Comparison of ENCODE assay signal across 12 cellular contexts in genomic region chr22:24460418-24461089, GRCh38. TPM values are rescaled to one million over a fixed set of nuclear protein-coding genes. Genes with fewer than 3 reads are reported as not detected.
DNase-seq lines count a peak whose midpoint lies in the region; ATAC-seq and TF ChIP-seq lines count a peak whose summit lies in the region.
"Had no signal": no experiment of that assay in that cellular context is flagged by ENCODE, and none has a peak within 500 bp of the region (broad histone marks: within the 10 kb centered on the region; RNA-seq: fewer than 3 reads in every experiment).

No MANE protein-coding gene starts in this region.

- no peaks in the 10 kb centered on the region for H3K36me3 Mint-ChIP-seq in osteocyte (ENCODE audit: unreplicated experiment)

- H3K36me3 ChIP-seq in MG63, result no peaks in the 10 kb centered on the region

- H3K27ac Mint-ChIP-seq in osteocyte (ENCODE audit: unreplicated experiment), result peak overlapping the region; percentile 81

- H3K27me3 ChIP-seq in MG63, result no peaks in the 10 kb centered on the region

- no peak overlapping the region for H3K4me3 ChIP-seq in astrocyte of the cerebellum (ENCODE audit: low read depth, low read length)
- H3K4me3 ChIP-seq in MG63, result no peak overlapping the region
- H3K4me3 ChIP-seq: skin epidermis had no signal

- TF ChIP-seq CTCF in astrocyte of the cerebellum (IDR thresholded peaks at IDR 0.05; ENCODE audit: low read depth, low read length, missing control alignments) (peak; percentile 18), osteocyte (IDR thresholded peaks at IDR 0.05) (peak; percentile 23)

- H3K9me3 Mint-ChIP-seq in osteocyte (ENCODE audit: unreplicated experiment), result no peaks in the 10 kb centered on the region

- ATAC-seq in HG02798 (IDR thresholded peaks at IDR 0.05; ENCODE audit: poor library complexity, unreplicated experiment) (peak; percentile 50), GM19397 (IDR thresholded peaks at IDR 0.05; ENCODE audit: unreplicated experiment) (no peak)

- H3K27me3 Mint-ChIP-seq in osteocyte (ENCODE audit: unreplicated experiment), result no peaks in the 10 kb centered on the region

- in situ Hi-C loops in astrocyte of the cerebellum (cut with HindIII; ENCODE audit: low sequenced_read_pairs), result loop anchor here (5.0 kb wide), 1 partner anchor 53 kb away; no protein-coding TSS in a partner anchor

- peaks cover 17% of the 10 kb centered on the region for H3K4me1 Mint-ChIP-seq in osteocyte (ENCODE audit: unreplicated experiment)

- DNase-seq in activated CD8-positive, alpha-beta memory T cell treated with anti-CD3 and anti-CD28 coated beads, Interleukin-2, amount 50 U/mL, for 48 hours, result peak; percentile 61
- DNase-seq in activated CD8-positive, alpha-beta memory T cell treated with anti-CD3 and anti-CD28 coated beads, Interleukin-2, amount 50 U/mL, for 4 hours, result no peak
- DNase-seq in astrocyte of the cerebellum (ENCODE audit: low read depth) (peak; percentile 16), osteocyte (ENCODE audit: extremely low spot score, unreplicated experiment) (no peak), GF-D8 (lab: John Stamatoyannopoulos, UW) (no peak), MG63 (no peak)
- DNase-seq: anterior cingulate cortex, GDM1, NCI-H2171 treated with DMSO at 0.1 percent for 48 hours had no signal

- no peaks in the 10 kb centered on the region for H3K9me3 ChIP-seq in MG63

- H3K4me3 Mint-ChIP-seq in osteocyte (ENCODE audit: unreplicated experiment), result peak overlapping the region; percentile 19

RNA-seq across cellular contexts. Expression of gene ADORA2A, which starts 33.2 kb away (rescaled TPM):
- 1.6 and 3.5 TPM in 2 replicates for total RNA-seq in osteocyte
- 0.16 and 2.0 TPM in 2 replicates for total RNA-seq in MG63 (2014; rRNA removed; shearing (Covaris generic); ENCODE audit: low replicate concordance)

RNA-seq across cellular contexts. Expression of gene UPB1, which starts 34.6 kb away (rescaled TPM):
- not detected in 2 replicates for total RNA-seq in osteocyte
- not detected in 2 replicates for total RNA-seq in MG63 (2014; rRNA removed; shearing (Covaris generic); ENCODE audit: low replicate concordance)

Comparison
In these comparisons a context has a peak if more than half of its experiments do, and no peak if none do; other contexts are left out.
1. DNase-seq: peak in activated CD8-positive, alpha-beta memory T cell treated with anti-CD3 and anti-CD28 coated beads, Interleukin-2, amount 50 U/mL, for 48 hours (single experiment) and astrocyte of the cerebellum (single experiment); none in activated CD8-positive, alpha-beta memory T cell treated with anti-CD3 and anti-CD28 coated beads, Interleukin-2, amount 50 U/mL, for 4 hours (single experiment), osteocyte (single experiment), GF-D8 (single experiment) and MG63 (single experiment).